ENCODE assay signal across 11 cellular contexts in genomic region chr2:121999273-121999672, GRCh38.
DNase-seq lines count a peak whose midpoint lies in the region; ATAC-seq and TF ChIP-seq lines count a peak whose summit lies in the region.
"Had no signal": no experiment of that assay in that cellular context is flagged by ENCODE, and none has a peak within 500 bp of the region (broad histone marks: within the 10 kb centered on the region; RNA-seq: fewer than 3 reads in every experiment).

No MANE protein-coding gene starts in this region.

- peaks cover 3% of the 10 kb centered on the region; the same call in 1 of the 2 replicates for H3K27me3 ChIP-seq in Panc1 (ENCODE audit: control insufficient read depth, insufficient read depth, low read length)
- H3K27me3 ChIP-seq: adrenal gland had no signal

- no TSS peak for BruUV-seq in Panc1 (replicated peaks; lab: Mats Ljungman, UMichigan)

- no peak overlapping the region for H3K27ac ChIP-seq in Panc1 (ENCODE audit: low read length)
- H3K27ac ChIP-seq: adrenal gland had no signal

- intact Hi-C loops in Panc1 (cut with micrococcal nuclease; ENCODE audit: unreplicated experiment) = no loop called here

- no peak overlapping the region for H3K4me3 ChIP-seq in Panc1 (ENCODE audit: low read depth in 2 of 2, low read length in 2 of 2)
- H3K4me3 ChIP-seq in fibroblast of pulmonary artery (replicated peaks; ENCODE audit: low read depth, low read length) = no peak overlapping the region
- H3K4me3 ChIP-seq: adrenal gland, lung had no signal

- H3K36me3 Mint-ChIP-seq in activated CD8-positive, alpha-beta T cell treated with anti-CD3 and anti-CD28 coated beads, Interleukin-2, amount 10 ng/mL, durations not matched to agents 7 days and 5 days (ENCODE audit: low read depth) = no peaks in the 10 kb centered on the region

- H3K4me1 Mint-ChIP-seq in activated CD8-positive, alpha-beta T cell treated with anti-CD3 and anti-CD28 coated beads, Interleukin-2, amount 10 ng/mL, durations not matched to agents 7 days and 5 days (ENCODE audit: low read depth) = no peaks in the 10 kb centered on the region

- H3K27me3 Mint-ChIP-seq in activated CD8-positive, alpha-beta T cell treated with anti-CD3 and anti-CD28 coated beads, Interleukin-2, amount 10 ng/mL, durations not matched to agents 7 days and 5 days (ENCODE audit: low read depth) = peaks cover 4% of the 10 kb centered on the region

- CTCF ChIA-PET in Panc1 (lab: Charles Lee) = no interaction called here
- CTCF ChIA-PET in activated CD8-positive, alpha-beta T cell treated with anti-CD3 and anti-CD28 coated beads, Interleukin-2, amount 10 ng/mL, durations not matched to agents 7 days and 5 days (lab: Charles Lee) = no interaction called here

- DNase-seq in AG08396 (ENCODE audit: low spot score) (peak; percentile 7), H4 (ENCODE audit: low spot score) (peak; percentile 16), Panc1 (ENCODE audit: low read depth, low spot score) (no peak), fibroblast of pulmonary artery (ENCODE audit: low read depth) (peak; percentile 33), HCEC 1CT (no peak)
- no peak for DNase-seq in activated CD8-positive, alpha-beta T cell treated with anti-CD3 and anti-CD28 coated beads, Interleukin-2, amount 10 ng/mL, durations not matched to agents 7 days and 5 days
- DNase-seq in activated naive CD4-positive, alpha-beta T cell treated with anti-CD3 and anti-CD28 coated beads, Interleukin-2, amount 50 U/mL, for 16 hours = no peak
- no peak for DNase-seq in stimulated activated CD4-positive, alpha-beta T cell treated with anti-CD3 and anti-CD28 coated beads, Interleukin-2, amount 100 ng/mL, for 48 hours
- DNase-seq: activated CD4-positive, alpha-beta T cell treated with anti-CD3 and anti-CD28 coated beads, Interleukin-2, amount 10 ng/mL, durations not matched to agents 24 days and 14 days had no signal

- no peak overlapping the region for H3K4me3 Mint-ChIP-seq in activated CD8-positive, alpha-beta T cell treated with anti-CD3 and anti-CD28 coated beads, Interleukin-2, amount 10 ng/mL, durations not matched to agents 7 days and 5 days
- H3K4me3 Mint-ChIP-seq: activated CD4-positive, alpha-beta T cell treated with anti-CD3 and anti-CD28 coated beads, Interleukin-2, amount 10 ng/mL, durations not matched to agents 24 days and 14 days had no signal

- TF ChIP-seq CTCF in Panc1 (IDR thresholded peaks at IDR 0.05) (no peak), fibroblast of pulmonary artery (IDR thresholded peaks at IDR 0.05; ENCODE audit: low read length, missing control alignments) (no peak)

- no peaks in the 10 kb centered on the region for H3K9me3 Mint-ChIP-seq in activated CD8-positive, alpha-beta T cell treated with anti-CD3 and anti-CD28 coated beads, Interleukin-2, amount 10 ng/mL, durations not matched to agents 7 days and 5 days (ENCODE audit: insufficient read depth)
- H3K9me3 Mint-ChIP-seq: activated CD4-positive, alpha-beta T cell treated with anti-CD3 and anti-CD28 coated beads, Interleukin-2, amount 10 ng/mL, durations not matched to agents 24 days and 14 days had no signal

- H3K9me3 ChIP-seq in Panc1 (ENCODE audit: control insufficient read depth, insufficient read depth, low read depth, low read length) = no peaks in the 10 kb centered on the region
- H3K9me3 ChIP-seq: adrenal gland had no signal

- no peak overlapping the region for H3K27ac Mint-ChIP-seq in activated CD8-positive, alpha-beta T cell treated with anti-CD3 and anti-CD28 coated beads, Interleukin-2, amount 10 ng/mL, durations not matched to agents 7 days and 5 days
- H3K27ac Mint-ChIP-seq: activated CD4-positive, alpha-beta T cell treated with anti-CD3 and anti-CD28 coated beads, Interleukin-2, amount 10 ng/mL, durations not matched to agents 24 days and 14 days had no signal

- H3K4me1 ChIP-seq in Panc1 (ENCODE audit: control insufficient read depth, insufficient read depth, low read length) = no peaks in the 10 kb centered on the region

- in situ Hi-C loops in Panc1 (cut with HindIII; ENCODE audit: low pct_unique_long_range_greater_than_20kb, low sequenced_read_pairs) = no loop called here

- POLR2A ChIA-PET in Panc1 (lab: Charles Lee) = no interaction called here
- POLR2A ChIA-PET in activated CD8-positive, alpha-beta T cell treated with anti-CD3 and anti-CD28 coated beads, Interleukin-2, amount 10 ng/mL, durations not matched to agents 7 days and 5 days (lab: Charles Lee) = no interaction called here

- no peaks in the 10 kb centered on the region for H3K36me3 ChIP-seq in Panc1 (ENCODE audit: control insufficient read depth, insufficient read depth, low read length)
- H3K36me3 ChIP-seq: adrenal gland had no signal

- peak; percentile 30; the same call in 1 of the 2 replicates for ATAC-seq in Panc1
- no peak for ATAC-seq in activated CD8-positive, alpha-beta T cell treated with anti-CD3 and anti-CD28 coated beads, Interleukin-2, amount 10 ng/mL, durations not matched to agents 7 days and 5 days

Comparison
In these comparisons a context has a peak if more than half of its experiments do, and no peak if none do; other contexts are left out.
1. DNase-seq: peak in AG08396 (single experiment), H4 (single experiment) and fibroblast of pulmonary artery (single experiment); none in Panc1 (single experiment), activated CD8-positive, alpha-beta T cell treated with anti-CD3 and anti-CD28 coated beads, Interleukin-2, amount 10 ng/mL, durations not matched to agents 7 days and 5 days (single experiment), activated naive CD4-positive, alpha-beta T cell treated with anti-CD3 and anti-CD28 coated beads, Interleukin-2, amount 50 U/mL, for 16 hours (single experiment), stimulated activated CD4-positive, alpha-beta T cell treated with anti-CD3 and anti-CD28 coated beads, Interleukin-2, amount 100 ng/mL, for 48 hours (0 of 2) and HCEC 1CT (single experiment).